In genomic region chr1:246689409-246689997, GRCh38 we compare ENCODE assay signal across 8 cellular contexts. TPM values are rescaled to one million over a fixed set of nuclear protein-coding genes. Genes with fewer than 3 reads are reported as not detected.
DNase-seq lines count a peak whose midpoint lies in the region; ATAC-seq and TF ChIP-seq lines count a peak whose summit lies in the region.

No MANE protein-coding gene starts in this region.

- no peak overlapping the region for H3K9ac ChIP-seq in endodermal cell (ENCODE audit: extremely low read depth, low read length, poor library complexity, severe bottlenecking)

- no peaks in the 10 kb centered on the region for H3K4me1 ChIP-seq in CD8-positive, alpha-beta memory T cell (ENCODE audit: insufficient read depth, low read length)
- H3K4me1 ChIP-seq in endodermal cell (ENCODE audit: control insufficient read depth, insufficient read depth, low read length): no peaks in the 10 kb centered on the region
- peaks cover 5% of the 10 kb centered on the region for H3K4me1 ChIP-seq in mucosa of descending colon (ENCODE audit: low read depth)
- H3K4me1 ChIP-seq in stomach: peaks cover 0 to 14% (median 13%) of the 10 kb centered on the region in 4 donors

- intact Hi-C loops in activated B cell treated with CpG ODN at 0.5 μM for 24 hours (cut with micrococcal nuclease): loop anchor here (1.0 kb wide), 3 partner anchors 10 to 282 kb away; no protein-coding TSS in a partner anchor
- intact Hi-C loops in mucosa of descending colon (cut with DNase I, micrococcal nuclease): no loop called here
- intact Hi-C loops in stomach (cut with DNase I; ENCODE audit: low total_unique reads): no loop called here

- no peaks in the 10 kb centered on the region for H3K36me3 Mint-ChIP-seq in CD8-positive, alpha-beta memory T cell
- H3K36me3 Mint-ChIP-seq in activated B cell treated with CpG ODN at 0.5 μM for 24 hours (ENCODE audit: low read depth) (no peaks in the 10 kb centered on the region), endodermal cell (ENCODE audit: low read depth) (peaks cover 4% of the 10 kb centered on the region)

- no peak for TF ChIP-seq EP300 in stomach (IDR thresholded peaks at IDR 0.05)

- no peak overlapping the region for H3K4me3 ChIP-seq in CD8-positive, alpha-beta memory T cell (ENCODE audit: low read length)
- H3K4me3 ChIP-seq in endodermal cell (ENCODE audit: low read length) (no peak overlapping the region), mucosa of descending colon (no peak overlapping the region), stomach (peak overlapping the region; percentile 31 to 39 (median 32))

- no peaks in the 10 kb centered on the region for H3K27me3 ChIP-seq in CD8-positive, alpha-beta memory T cell (ENCODE audit: insufficient read depth, low read length, poor library complexity, severe bottlenecking)
- H3K27me3 ChIP-seq in endodermal cell (ENCODE audit: control insufficient read depth, insufficient read depth, low read length, poor library complexity, severe bottlenecking) (no peaks in the 10 kb centered on the region), stomach (no peaks in the 10 kb centered on the region)

- no peaks in the 10 kb centered on the region for H3K36me3 ChIP-seq in CD8-positive, alpha-beta memory T cell (ENCODE audit: insufficient read depth, low read length)
- H3K36me3 ChIP-seq in endodermal cell (ENCODE audit: control insufficient read depth, insufficient read depth, low read length) (no peaks in the 10 kb centered on the region), mucosa of descending colon (ENCODE audit: low read depth) (no peaks in the 10 kb centered on the region), stomach (no peaks in the 10 kb centered on the region)

- H3K27me3 Mint-ChIP-seq in CD8-positive, alpha-beta memory T cell: peaks cover 4 to 5% of the 10 kb centered on the region in 2 donors
- H3K27me3 Mint-ChIP-seq in activated B cell treated with CpG ODN at 0.5 μM for 24 hours (no peaks in the 10 kb centered on the region), endodermal cell (ENCODE audit: insufficient read depth) (no peaks in the 10 kb centered on the region)

- WGBS in endodermal cell (ENCODE audit: insufficient coverage in 1 of 2, insufficient read length in 1 of 2), 2 experiments: 45 to 60% methylated on average over 8 to 16 of the region's 16 CpGs
- 4 to 9% (median 8%) methylated on average over 8 to 16 of the region's 16 CpGs for WGBS in stomach, 5 donors

- TF ChIP-seq CTCF in activated B cell treated with CpG ODN at 0.5 μM for 24 hours (IDR thresholded peaks at IDR 0.05): peak; percentile 19
- TF ChIP-seq CTCF in endodermal cell (conservative IDR thresholded peaks at IDR 0.05): peak; percentile 87
- peak; percentile 58 for TF ChIP-seq CTCF in mucosa of descending colon (IDR thresholded peaks at IDR 0.05)
- TF ChIP-seq CTCF in stomach (IDR thresholded peaks at IDR 0.05): peak in 5 of 7 experiments; percentile 30 to 86 (median 68)

- no peak overlapping the region for H3K27ac Mint-ChIP-seq in CD8-positive, alpha-beta memory T cell
- H3K27ac Mint-ChIP-seq in activated B cell treated with CpG ODN at 0.5 μM for 24 hours (no peak overlapping the region), endodermal cell (no peak overlapping the region)

- no peak overlapping the region for H3K27ac ChIP-seq in CD8-positive, alpha-beta memory T cell (ENCODE audit: low read depth, low read length)
- no peak overlapping the region for H3K27ac ChIP-seq in endodermal cell (ENCODE audit: low read depth, low read length)
- H3K27ac ChIP-seq in stomach: peak overlapping the region in 4 of 5 donors; percentile 7 to 54 (median 32)

- peaks cover 0 to 4% (median 1%) of the 10 kb centered on the region in 3 donors for H3K4me1 Mint-ChIP-seq in CD8-positive, alpha-beta memory T cell
- H3K4me1 Mint-ChIP-seq in activated B cell treated with CpG ODN at 0.5 μM for 24 hours (peaks cover 4% of the 10 kb centered on the region), endodermal cell (no peaks in the 10 kb centered on the region)

- DNase-seq in CD8-positive, alpha-beta memory T cell: peak in 4 of 5 donors; percentile 9 to 53 (median 42)
- peak; percentile 77 for DNase-seq in GM19240 (ENCODE audit: insufficient read length, low spot score)
- DNase-seq in NCI-H226: peak; percentile 60
- DNase-seq in activated B cell treated with CpG ODN at 0.5 μM for 24 hours: no peak
- peak; percentile 86 for DNase-seq in endodermal cell
- DNase-seq in mucosa of descending colon: peak; percentile 83 to 88 (median 88)
- peak; percentile 71 for DNase-seq in stomach

- CTCF ChIA-PET in CD8-positive, alpha-beta memory T cell (lab: Charles Lee): interaction anchor here (0.7 to 1.4 kb wide), 3 partner anchors 18 to 66 kb away, joined by 3 to 6 read pairs (median 5); no protein-coding TSS in a partner anchor
- CTCF ChIA-PET in activated B cell treated with CpG ODN at 0.5 μM for 24 hours (lab: Charles Lee): interaction anchor here (0.6 to 1.8 kb wide), 6 partner anchors 20 to 1536 kb away, joined by 3 to 6 read pairs (median 3); partner anchors contain the start of genes CNST and TFB2M

- no peaks in the 10 kb centered on the region for H3K9me3 ChIP-seq in CD8-positive, alpha-beta memory T cell (ENCODE audit: low read length)
- H3K9me3 ChIP-seq in endodermal cell (ENCODE audit: control insufficient read depth, low read length) (peaks cover 17% of the 10 kb centered on the region), mucosa of descending colon (no peaks in the 10 kb centered on the region), stomach (peaks cover 0 to 5% (median 0%) of the 10 kb centered on the region in 4 donors)

- peaks cover under 1 to 14% (median 6%) of the 10 kb centered on the region in 5 donors for H3K9me3 Mint-ChIP-seq in CD8-positive, alpha-beta memory T cell
- H3K9me3 Mint-ChIP-seq in activated B cell treated with CpG ODN at 0.5 μM for 24 hours (no peaks in the 10 kb centered on the region), endodermal cell (peaks cover 28% of the 10 kb centered on the region)

- H3K4me3 Mint-ChIP-seq in CD8-positive, alpha-beta memory T cell: no peak overlapping the region
- peak overlapping the region; percentile 38 for H3K4me3 Mint-ChIP-seq in activated B cell treated with CpG ODN at 0.5 μM for 24 hours
- H3K4me3 Mint-ChIP-seq in endodermal cell: no peak overlapping the region

- TF ChIP-seq POLR2A in stomach (IDR thresholded peaks at IDR 0.05): no peak

- ATAC-seq in HG03342 (IDR thresholded peaks at IDR 0.05; ENCODE audit: unreplicated experiment) (peak; percentile 99), activated B cell treated with CpG ODN at 0.5 μM for 24 hours (ENCODE audit: low read depth) (peak; percentile 90), mucosa of descending colon (peak; percentile 100)

- POLR2A ChIA-PET in CD8-positive, alpha-beta memory T cell (lab: Charles Lee): interaction anchor here (0.6 kb wide), 1 partner anchor 122 kb away, joined by 3 read pairs; no protein-coding TSS in a partner anchor
- POLR2A ChIA-PET in activated B cell treated with CpG ODN at 0.5 μM for 24 hours (lab: Charles Lee): no interaction called here

RNA-seq across cellular contexts. Expression of gene SCCPDH, which starts 34.7 kb away (rescaled TPM):
- total RNA-seq in CD8-positive, alpha-beta memory T cell: 10 to 100 TPM; 39.5 to 41.0 TPM
- polyA plus RNA-seq in CD8-positive, alpha-beta memory T cell: 20.2 TPM
- total RNA-seq in activated B cell treated with CpG ODN at 0.5 μM for 24 hours: 8.1 and 9.3 TPM in 2 replicates
- 10 to 100 TPM; 25.1 to 28.9 TPM for total RNA-seq in endodermal cell
- 37.9 TPM for polyA plus RNA-seq in endodermal cell (2013, experiment 1 of 2)
- 34.1 TPM for polyA plus RNA-seq in endodermal cell (2013, experiment 2 of 2)
- 10 to 100 TPM; 15.5 to 31.5 (median 27.5) TPM for total RNA-seq in mucosa of descending colon
- 10 to 100 TPM; 13.4 to 66.3 (median 21.7) TPM for total RNA-seq in stomach
- 10 to 100 TPM; 13.6 to 19.9 (median 15.4) TPM for polyA plus RNA-seq in stomach

Comparison
In these comparisons a context has a peak if more than half of its experiments do, and no peak if none do; other contexts are left out.
1. H3K27ac ChIP-seq: peak in stomach (4 of 5); none in CD8-positive, alpha-beta memory T cell (single experiment) and endodermal cell (single experiment).
2. H3K4me3 ChIP-seq: peak in stomach (4 of 4); none in CD8-positive, alpha-beta memory T cell (single experiment), endodermal cell (single experiment) and mucosa of descending colon (single experiment).
3. CTCF ChIP-seq: peak in every context shown above with its lines; median percentile 87 in endodermal cell; 68 in stomach; 58 in mucosa of descending colon; 19 in activated B cell treated with CpG ODN at 0.5 μM for 24 hours.
4. Peak in every context shown above with its lines, with median percentiles within 50 percentile points of each other: ATAC-seq.